In genomic region chr2:177282101-177282573, GRCh38 we compare ENCODE assay signal across 10 cellular contexts. TPM values are rescaled to one million over a fixed set of nuclear protein-coding genes. Genes with fewer than 3 reads are reported as not detected.
DNase-seq lines count a peak whose midpoint lies in the region; ATAC-seq, FAIRE-seq and TF ChIP-seq lines count a peak whose summit lies in the region.
"Had no signal": no experiment of that assay in that cellular context is flagged by ENCODE, and none has a peak within 500 bp of the region (broad histone marks: within the 10 kb centered on the region; RNA-seq: fewer than 3 reads in every experiment).

No MANE protein-coding gene starts in this region.

- no peaks in the 10 kb centered on the region for H3K9me3 ChIP-seq in pancreas
- H3K9me3 ChIP-seq in transverse colon, result no peaks in the 10 kb centered on the region

- DNase-seq in cerebellum (ENCODE audit: low spot score), result peak; percentile 69
- DNase-seq in pancreas, result no peak
- no peak for DNase-seq in GOT3 (lab: John Stamatoyannopoulos, UW)
- DNase-seq in transverse colon, result no peak
- no peak for DNase-seq in GM13977 (ENCODE audit: low spot score)
- DNase-seq: dermis blood vessel endothelial cell, nephron progenitor cell had no signal

- WGBS in pancreas, 2 donors, result 42 to 43% methylated on average over 3 of the region's 3 CpGs
- 62% methylated on average over 3 of the region's 3 CpGs; no CpG with 5 or more reads in 1 of the 2 donors for WGBS in transverse colon (ENCODE audit: low coverage in 1 of 2), 2 donors

- TF ChIP-seq EP300 in transverse colon (IDR thresholded peaks at IDR 0.05; ENCODE audit: low read depth), result no peak

- FAIRE-seq in pancreas (lab: Jason Lieb, UNC), result no peak

- H3K27me3 ChIP-seq in pancreas, result no peaks in the 10 kb centered on the region
- H3K27me3 ChIP-seq in transverse colon, result no peaks in the 10 kb centered on the region

- TF ChIP-seq CTCF in pancreas (IDR thresholded peaks at IDR 0.05) (no peak), transverse colon (IDR thresholded peaks at IDR 0.05) (no peak), GM13977 (IDR thresholded peaks at IDR 0.05; ENCODE audit: extremely low read depth, insufficient read depth, missing control alignments) (no peak)

- H3K36me3 ChIP-seq in pancreas (no peaks in the 10 kb centered on the region), transverse colon (no peaks in the 10 kb centered on the region)

- H3K4me3 ChIP-seq in pancreas (no peak overlapping the region), transverse colon (no peak overlapping the region)

- ATAC-seq in GM18907 (IDR thresholded peaks at IDR 0.05; ENCODE audit: unreplicated experiment) (peak; percentile 42), HG03521 (IDR thresholded peaks at IDR 0.05; ENCODE audit: unreplicated experiment) (peak; percentile 27), pancreas (peak in 3 of 4 donors; percentile 22 to 33 (median 26)), GM21360 (IDR thresholded peaks at IDR 0.05; ENCODE audit: unreplicated experiment) (no peak)

- peaks cover 0 to 4% (median 0%) of the 10 kb centered on the region in 3 donors for H3K4me1 ChIP-seq in pancreas
- peaks cover 0 to 5% (median 0%) of the 10 kb centered on the region in 4 donors for H3K4me1 ChIP-seq in transverse colon

- in situ Hi-C loops in transverse colon (cut with MboI; ENCODE audit: low pct_ligation_motif_present in 1 of 4, low pct_unique_long_range_greater_than_20kb in 1 of 4, low sequenced_read_pairs in 3 of 4), result no loop called here
- in situ Hi-C loops in GM13977 (cut with MboI; ENCODE audit: low pct_unique_long_range_greater_than_20kb, low sequenced_read_pairs, unreplicated experiment), result no loop called here

- intact Hi-C loops in pancreas (cut with DNase I), result no loop called here
- intact Hi-C loops in transverse colon (cut with DNase I; ENCODE audit: low total_unique reads), result no loop called here

- no peak overlapping the region for H3K27ac ChIP-seq in pancreas
- no peak overlapping the region for H3K27ac ChIP-seq in transverse colon

- no peak for TF ChIP-seq POLR2A in transverse colon (IDR thresholded peaks at IDR 0.05)

RNA-seq across cellular contexts. Expression of gene NFE2L2, which starts 17.6 kb away (rescaled TPM):
- total RNA-seq in cerebellum (21.1 TPM), pancreas (10 to 100 TPM; 20.8 to 48.4 (median 31.4) TPM), transverse colon (100 to 1,000 TPM in 1 of 4 donors, 10 to 100 TPM in 3; 41.6 to 105 (median 65.2) TPM)
- 10 to 100 TPM; 22.5 to 33.4 TPM for polyA plus RNA-seq in pancreas
